In the genomic region with DNA sequence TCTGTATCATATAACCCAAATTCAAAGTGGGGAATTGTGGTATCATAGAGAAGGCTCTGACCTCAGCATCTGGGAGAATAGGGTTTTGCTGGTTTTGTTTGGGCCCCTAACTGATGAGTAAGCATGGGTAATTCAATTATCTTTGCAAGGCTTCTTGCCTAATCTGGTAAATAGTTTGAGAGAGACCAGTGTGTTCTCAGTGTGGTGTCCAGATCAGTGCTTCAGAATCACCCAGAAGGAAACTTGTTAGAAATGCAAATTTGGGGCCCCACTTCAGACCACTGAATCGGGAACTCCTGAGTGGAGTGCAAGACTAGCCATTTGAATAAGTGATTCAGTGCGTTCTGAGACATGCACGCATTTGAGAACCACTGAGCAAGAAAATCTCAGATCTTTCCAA, we compare ENCODE assay signal across 18 cellular contexts.
DNase-seq lines count a peak whose midpoint lies in the region; ATAC-seq, FAIRE-seq and TF ChIP-seq lines count a peak whose summit lies in the region.
"Had no signal": no experiment of that assay in that cellular context is flagged by ENCODE, and none has a peak within 500 bp of the region (broad histone marks: within the 10 kb centered on the region; RNA-seq: fewer than 3 reads in every experiment).

No MANE protein-coding gene starts in this region.

- H3K79me2 ChIP-seq in SK-N-SH (ENCODE audit: insufficient read depth) = no peaks in the 10 kb centered on the region

- no peaks in the 10 kb centered on the region for H3F3A ChIP-seq in SK-N-SH (replicated peaks; ENCODE audit: insufficient read depth)

- no peaks in the 10 kb centered on the region for H3K9me2 ChIP-seq in SK-N-SH

- H3K4me3 ChIP-seq in SK-N-SH (ENCODE audit: low read depth in 2 of 2, low read length in 1 of 2) (no peak overlapping the region), NB4 (ENCODE audit: low read depth, low read length) (no peak overlapping the region), tibial nerve (no peak overlapping the region)
- H3K4me3 ChIP-seq: ascending aorta had no signal

- TF ChIP-seq RAD21 in SK-N-SH (IDR thresholded peaks at IDR 0.05; ENCODE audit: low read length) = no peak

- DNase-seq in SK-N-SH (no peak), NB4 (ENCODE audit: low read depth) (peak; percentile 19), fibroblast of gingiva (ENCODE audit: low read depth) (peak; percentile 12), tibial nerve (ENCODE audit: low spot score in 2 of 2) (no peak), KG1 (lab: John Stamatoyannopoulos, UW) (no peak), GM19239 (ENCODE audit: insufficient read length, low spot score) (no peak)
- no peak for DNase-seq in activated T-cell treated with anti-CD3 and anti-CD28 coated beads, Interleukin-2, amount 50 U/mL, for 1 hour
- DNase-seq: activated CD4-positive, alpha-beta T cell treated with anti-CD3 and anti-CD28 coated beads, Interleukin-2, amount 50 U/mL, for 1 hour; activated CD8-positive, alpha-beta memory T cell treated with anti-CD3 and anti-CD28 coated beads, Interleukin-2, amount 50 U/mL, for 48 hours; activated naive CD4-positive, alpha-beta T cell treated with Interleukin-2 at 50 U/mL for 16 hours; kidney glomerular epithelial cell; NCI-H146 had no signal

- CTCF ChIA-PET in SK-N-SH (lab: Yijun Ruan, JAX) = no interaction called here

- H3K4me2 ChIP-seq in SK-N-SH = no peak overlapping the region

- 0% methylated on average over 3 of the region's 3 CpGs for WGBS in SK-N-SH (ENCODE audit: low lambda C conversion rate)
- 63 to 76% methylated on average over 3 of the region's 3 CpGs for WGBS in tibial nerve, 2 donors

- H3K36me3 ChIP-seq in SK-N-SH (replicated peaks in 1 of 2; ENCODE audit: control insufficient read depth in 1 of 2, insufficient read depth in 2 of 2, low read length in 1 of 2) = no peaks in the 10 kb centered on the region
- H3K36me3 ChIP-seq in tibial nerve = no peaks in the 10 kb centered on the region
- H3K36me3 ChIP-seq: ascending aorta had no signal

- TF ChIP-seq EP300 in SK-N-SH (IDR thresholded peaks at IDR 0.05; ENCODE audit: borderline replicate concordance in 1 of 2, low read depth in 1 of 2, low read length in 1 of 2) = no peak
- no peak for TF ChIP-seq EP300 in tibial nerve (IDR thresholded peaks at IDR 0.05)

- H3K4me1 ChIP-seq in SK-N-SH (ENCODE audit: control insufficient read depth in 1 of 2, insufficient read depth in 2 of 2, low read depth in 1 of 2, low read length in 1 of 2) (no peaks in the 10 kb centered on the region; a peak in 1 of 4 replicates), tibial nerve (no peaks in the 10 kb centered on the region)
- H3K4me1 ChIP-seq: ascending aorta, foreskin keratinocyte had no signal

- H3K9ac ChIP-seq in SK-N-SH = no peak overlapping the region

- H3K27me3 ChIP-seq in SK-N-SH (ENCODE audit: insufficient read depth) (no peaks in the 10 kb centered on the region), tibial nerve (no peaks in the 10 kb centered on the region)
- H3K27me3 ChIP-seq: ascending aorta, foreskin keratinocyte had no signal

- TF ChIP-seq POLR2A in NB4 (IDR thresholded peaks at IDR 0.05; ENCODE audit: extremely low read depth, insufficient read length) (no peak), tibial nerve (IDR thresholded peaks at IDR 0.05) (no peak)

- no peak overlapping the region for H3K27ac ChIP-seq in SK-N-SH (ENCODE audit: low read depth in 2 of 2, low read length in 1 of 2)
- no peak overlapping the region for H3K27ac ChIP-seq in tibial nerve
- H3K27ac ChIP-seq: 22Rv1, ascending aorta, C4-2B, foreskin keratinocyte had no signal

- no peaks in the 10 kb centered on the region for H4K20me1 ChIP-seq in SK-N-SH (ENCODE audit: insufficient read depth)

- no peak overlapping the region for H2AFZ ChIP-seq in SK-N-SH (ENCODE audit: low read depth)

- no peak for FAIRE-seq in GM19239 (lab: Jason Lieb, UNC)
- FAIRE-seq: colon had no signal

- no peak for ATAC-seq in SK-N-SH treated with all-trans-retinoic acid at 6 μM for 48 hours
- ATAC-seq: foreskin keratinocyte had no signal

- POLR2A ChIA-PET in SK-N-SH (lab: Yijun Ruan, JAX) = no interaction called here

- TF ChIP-seq CTCF in SK-N-SH (IDR thresholded peaks at IDR 0.05) (no peak), NB4 (IDR thresholded peaks at IDR 0.05; ENCODE audit: low read depth, low read length) (no peak), tibial nerve (IDR thresholded peaks at IDR 0.05) (no peak)

- no peaks in the 10 kb centered on the region for H3K9me3 ChIP-seq in SK-N-SH
- no peaks in the 10 kb centered on the region for H3K9me3 ChIP-seq in tibial nerve
- H3K9me3 ChIP-seq: ascending aorta had no signal

TF ChIP-seq in SK-N-SH treated with all-trans-retinoic acid at 6 μM for 48 hours, 23 proteins besides CTCF, POLR2A, EP300 and RAD21:
- peak; percentile 79 for TF ChIP-seq ZFP3 (CRISPR knock-in tag; IDR thresholded peaks at IDR 0.05)
- no peak for TF ChIP-seq SNAI2 (CRISPR knock-in tag; IDR thresholded peaks at IDR 0.05)

TF ChIP-seq in SK-N-SH, 30 proteins besides CTCF, POLR2A, EP300 and RAD21:
- TF ChIP-seq NFIC (IDR thresholded peaks at IDR 0.05; ENCODE audit: borderline replicate concordance) (no peak), FOSL2 (IDR thresholded peaks at IDR 0.05; ENCODE audit: borderline replicate concordance, low read depth) (no peak), MEF2A (IDR thresholded peaks at IDR 0.05; ENCODE audit: borderline replicate concordance, low read depth) (no peak), JUND (IDR thresholded peaks at IDR 0.05) (no peak), TCF12 (IDR thresholded peaks at IDR 0.05) (no peak), TEAD4 (IDR thresholded peaks at IDR 0.05; ENCODE audit: borderline replicate concordance, insufficient read depth) (no peak), MXI1 (IDR thresholded peaks at IDR 0.05; ENCODE audit: low read depth, low read length) (no peak), RFX5 (IDR thresholded peaks at IDR 0.05; ENCODE audit: low read length) (no peak), USF2 (IDR thresholded peaks at IDR 0.05; ENCODE audit: borderline replicate concordance, low read depth, low read length) (no peak), RCOR1 (IDR thresholded peaks at IDR 0.05; ENCODE audit: low read length) (no peak), GATA2 (CRISPR knock-in tag; IDR thresholded peaks at IDR 0.05) (no peak), SIN3A (IDR thresholded peaks at IDR 0.05; ENCODE audit: borderline replicate concordance, low read depth, low read length) (no peak), EZH2phosphoT487 (IDR thresholded peaks at IDR 0.05; ENCODE audit: borderline replicate concordance, low read depth) (no peak), SMC3 (IDR thresholded peaks at IDR 0.05; ENCODE audit: low read depth, low read length) (no peak), ELF1 (IDR thresholded peaks at IDR 0.05) (no peak), POLR2AphosphoS5 (IDR thresholded peaks at IDR 0.05; ENCODE audit: low read depth, low read length) (no peak), FOXJ3 (CRISPR knock-in tag; IDR thresholded peaks at IDR 0.05) (no peak)
- TF ChIP-seq, protein P1, sequence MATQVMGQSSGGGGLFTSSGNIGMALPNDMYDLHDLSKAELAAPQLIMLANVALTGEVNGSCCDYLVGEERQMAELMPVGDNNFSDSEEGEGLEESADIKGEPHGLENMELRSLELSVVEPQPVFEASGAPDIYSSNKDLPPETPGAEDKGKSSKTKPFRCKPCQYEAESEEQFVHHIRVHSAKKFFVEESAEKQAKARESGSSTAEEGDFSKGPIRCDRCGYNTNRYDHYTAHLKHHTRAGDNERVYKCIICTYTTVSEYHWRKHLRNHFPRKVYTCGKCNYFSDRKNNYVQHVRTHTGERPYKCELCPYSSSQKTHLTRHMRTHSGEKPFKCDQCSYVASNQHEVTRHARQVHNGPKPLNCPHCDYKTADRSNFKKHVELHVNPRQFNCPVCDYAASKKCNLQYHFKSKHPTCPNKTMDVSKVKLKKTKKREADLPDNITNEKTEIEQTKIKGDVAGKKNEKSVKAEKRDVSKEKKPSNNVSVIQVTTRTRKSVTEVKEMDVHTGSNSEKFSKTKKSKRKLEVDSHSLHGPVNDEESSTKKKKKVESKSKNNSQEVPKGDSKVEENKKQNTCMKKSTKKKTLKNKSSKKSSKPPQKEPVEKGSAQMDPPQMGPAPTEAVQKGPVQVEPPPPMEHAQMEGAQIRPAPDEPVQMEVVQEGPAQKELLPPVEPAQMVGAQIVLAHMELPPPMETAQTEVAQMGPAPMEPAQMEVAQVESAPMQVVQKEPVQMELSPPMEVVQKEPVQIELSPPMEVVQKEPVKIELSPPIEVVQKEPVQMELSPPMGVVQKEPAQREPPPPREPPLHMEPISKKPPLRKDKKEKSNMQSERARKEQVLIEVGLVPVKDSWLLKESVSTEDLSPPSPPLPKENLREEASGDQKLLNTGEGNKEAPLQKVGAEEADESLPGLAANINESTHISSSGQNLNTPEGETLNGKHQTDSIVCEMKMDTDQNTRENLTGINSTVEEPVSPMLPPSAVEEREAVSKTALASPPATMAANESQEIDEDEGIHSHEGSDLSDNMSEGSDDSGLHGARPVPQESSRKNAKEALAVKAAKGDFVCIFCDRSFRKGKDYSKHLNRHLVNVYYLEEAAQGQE (IDR thresholded peaks at IDR 0.05; ENCODE audit: low read depth, low read length) = no peak
- TF ChIP-seq, protein P2, sequence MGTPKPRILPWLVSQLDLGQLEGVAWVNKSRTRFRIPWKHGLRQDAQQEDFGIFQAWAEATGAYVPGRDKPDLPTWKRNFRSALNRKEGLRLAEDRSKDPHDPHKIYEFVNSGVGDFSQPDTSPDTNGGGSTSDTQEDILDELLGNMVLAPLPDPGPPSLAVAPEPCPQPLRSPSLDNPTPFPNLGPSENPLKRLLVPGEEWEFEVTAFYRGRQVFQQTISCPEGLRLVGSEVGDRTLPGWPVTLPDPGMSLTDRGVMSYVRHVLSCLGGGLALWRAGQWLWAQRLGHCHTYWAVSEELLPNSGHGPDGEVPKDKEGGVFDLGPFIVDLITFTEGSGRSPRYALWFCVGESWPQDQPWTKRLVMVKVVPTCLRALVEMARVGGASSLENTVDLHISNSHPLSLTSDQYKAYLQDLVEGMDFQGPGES (IDR thresholded peaks at IDR 0.05; ENCODE audit: low read depth, low read length) = no peak
- TF ChIP-seq, protein P3, sequence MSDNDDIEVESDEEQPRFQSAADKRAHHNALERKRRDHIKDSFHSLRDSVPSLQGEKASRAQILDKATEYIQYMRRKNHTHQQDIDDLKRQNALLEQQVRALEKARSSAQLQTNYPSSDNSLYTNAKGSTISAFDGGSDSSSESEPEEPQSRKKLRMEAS (IDR thresholded peaks at IDR 0.05; ENCODE audit: low read depth) = no peak

Comparison
In these comparisons a context has a peak if more than half of its experiments do, and no peak if none do; other contexts are left out.
1. DNase-seq: peak in NB4 (single experiment) and fibroblast of gingiva (single experiment); none in SK-N-SH (single experiment), tibial nerve (0 of 2), activated T-cell treated with anti-CD3 and anti-CD28 coated beads, Interleukin-2, amount 50 U/mL, for 1 hour (single experiment), KG1 (single experiment) and GM19239 (single experiment).